ENCODE assay signal across 24 cellular contexts in the genomic region with DNA sequence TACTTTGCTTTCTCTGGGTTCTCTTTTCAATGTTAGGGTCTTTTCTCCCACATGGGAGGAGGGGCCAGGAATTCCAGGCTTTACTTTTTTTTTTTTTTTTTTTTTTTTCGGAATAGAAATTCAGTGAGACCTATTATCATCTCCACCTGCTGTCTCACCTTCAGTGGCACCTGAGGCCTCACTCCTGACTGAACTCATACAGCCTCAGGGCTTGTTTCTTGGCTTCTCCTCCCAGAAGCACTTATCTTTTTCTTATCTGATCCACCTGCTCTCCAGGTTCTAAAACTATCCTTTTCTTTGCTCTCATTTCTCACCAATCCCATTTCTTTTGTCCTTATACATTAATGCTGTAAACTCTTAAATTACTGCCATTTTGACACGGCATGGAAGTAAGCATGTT.
"Had no signal": no experiment of that assay in that cellular context is flagged by ENCODE, and none has a peak within 500 bp of the region (broad histone marks: within the 10 kb centered on the region; RNA-seq: fewer than 3 reads in every experiment).

No MANE protein-coding gene starts in this region.

- H3K9me3 ChIP-seq: adrenal gland had no signal

- H3K4me1 ChIP-seq: adrenal gland had no signal

- H3K27ac Mint-ChIP-seq: activated CD4-positive, alpha-beta memory T cell treated with anti-CD3 and anti-CD28 coated beads, Interleukin-2, amount 10 ng/mL, durations not matched to agents 7 days and 5 days; activated naive CD4-positive, alpha-beta T cell treated with anti-CD3 and anti-CD28 coated beads, Interleukin-2, amount 10 ng/mL, durations not matched to agents 7 days and 5 days; activated naive CD8-positive, alpha-beta T cell treated with anti-CD3 and anti-CD28 coated beads, Interleukin-2, amount 10 ng/mL, durations not matched to agents 7 days and 5 days; activated T-cell treated with anti-CD3 and anti-CD28 coated beads, Interleukin-2, amount 50 U/mL, for 72 hours; activated T-helper 2 cell treated with anti-CD3 and anti-CD28 coated beads, Interferon-gamma antibody, Interleukin-2, Interleukin-4, amounts not matched to agents 10 μg/mL and 5 μg/mL and 100 μg/mL, durations not matched to agents 14 hours and 24 hours and 36 hours had no signal

- H3K27ac ChIP-seq: adrenal gland, SK-N-MC, VCaP had no signal

- H3K27me3 ChIP-seq: adrenal gland had no signal

- H3K4me3 ChIP-seq: adrenal gland, SK-N-MC had no signal

- H3K36me3 ChIP-seq: adrenal gland had no signal

- H3K36me3 Mint-ChIP-seq: activated naive CD4-positive, alpha-beta T cell treated with anti-CD3 and anti-CD28 coated beads, Interleukin-2, amount 10 ng/mL, durations not matched to agents 7 days and 5 days; activated naive CD8-positive, alpha-beta T cell treated with anti-CD3 and anti-CD28 coated beads, Interleukin-2, amount 10 ng/mL, durations not matched to agents 7 days and 5 days had no signal

- ATAC-seq: activated T-cell treated with anti-CD3 and anti-CD28 coated beads, Interleukin-2, amount 50 U/mL, for 72 hours; Right ventricle myocardium inferior had no signal

- H3K9me3 Mint-ChIP-seq: activated naive CD4-positive, alpha-beta T cell treated with anti-CD3 and anti-CD28 coated beads, Interleukin-2, amount 10 ng/mL, durations not matched to agents 7 days and 5 days; activated T-helper 2 cell treated with anti-CD3 and anti-CD28 coated beads, Interferon-gamma antibody, Interleukin-2, Interleukin-4, amounts not matched to agents 10 μg/mL and 5 μg/mL and 100 μg/mL, durations not matched to agents 14 hours and 24 hours and 36 hours had no signal

- DNase-seq: activated CD4-positive, alpha-beta memory T cell treated with anti-CD3 and anti-CD28 coated beads, Interleukin-2, amount 10 ng/mL, durations not matched to agents 7 days and 5 days; activated CD4-positive, alpha-beta T cell treated with anti-CD3 and anti-CD28 coated beads, Interleukin-2, amount 50 U/mL, for 1 hour; activated CD4-positive, CD25-positive, alpha-beta regulatory T cell; activated gamma-delta T cell treated with Interleukin-2 at 50 U/mL for 16 hours; activated naive CD4-positive, alpha-beta T cell treated with anti-CD3 and anti-CD28 coated beads, Interleukin-2, amount 10 ng/mL, durations not matched to agents 7 days and 5 days; activated naive CD8-positive, alpha-beta T cell treated with anti-CD3 and anti-CD28 coated beads, Interleukin-2, amount 10 ng/mL, durations not matched to agents 7 days and 5 days; activated T-cell treated with anti-CD3 and anti-CD28 coated beads for 4 hours; activated T-cell treated with anti-CD3 and anti-CD28 coated beads, Interleukin-2, amount 50 U/mL, for 72 hours; adrenal gland; anterior cingulate cortex; caudate nucleus; IMR-90; Kasumi-1; KBM-7; NCI-H1092; NCI-H1694; NCI-H2029; NCI-H226; NCI-H526; T-helper 1 cell had no signal
